8 cellular contexts compared by ENCODE assay signal in the genomic region with DNA sequence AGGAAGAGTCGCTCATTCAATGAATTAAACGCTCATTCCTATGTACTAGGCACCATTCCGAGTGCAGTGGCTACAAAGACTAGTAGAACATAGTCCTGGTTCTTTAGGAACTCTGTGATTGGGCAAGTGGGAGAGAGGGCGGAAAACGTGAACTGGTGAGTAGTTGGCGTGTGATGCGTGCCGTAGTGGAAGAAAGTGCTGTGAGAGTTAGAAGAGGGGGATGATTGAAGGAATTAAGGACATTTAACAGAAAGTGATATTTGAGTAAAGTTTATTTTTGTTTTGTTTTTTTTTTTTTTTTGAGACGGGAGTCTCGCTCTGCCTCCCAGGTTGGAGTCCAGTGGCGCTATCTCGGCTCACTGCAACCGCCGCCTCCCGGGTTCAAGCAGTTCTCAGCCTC. TPM values are rescaled to one million over a fixed set of nuclear protein-coding genes. Genes with fewer than 3 reads are reported as not detected.
DNase-seq lines count a peak whose midpoint lies in the region; TF ChIP-seq lines count a peak whose summit lies in the region.

No MANE protein-coding gene starts in this region.

- H3K27me3 ChIP-seq in esophagus (ENCODE audit: control insufficient read depth in 1 of 2, insufficient read depth in 2 of 2, low read length in 2 of 2) (no peaks in the 10 kb centered on the region), neutrophil (peaks cover 20% of the 10 kb centered on the region)

- no peaks in the 10 kb centered on the region for H3K9me3 ChIP-seq in esophagus (ENCODE audit: control insufficient read depth in 2 of 2, insufficient read depth in 1 of 2, low read depth in 1 of 2, low read length in 1 of 2)
- H3K9me3 ChIP-seq in neutrophil: no peaks in the 10 kb centered on the region

- TF ChIP-seq CTCF in CD14-positive monocyte (IDR thresholded peaks at IDR 0.05) (no peak), neutrophil (IDR thresholded peaks at IDR 0.05) (no peak)

- peaks cover 0 to 3% (median 2%) of the 10 kb centered on the region in 3 donors for H3K27me3 Mint-ChIP-seq in CD14-positive monocyte (ENCODE audit: low read depth in 3 of 3)

- no peaks in the 10 kb centered on the region for H3K9me3 Mint-ChIP-seq in CD14-positive monocyte

- peak overlapping the region; percentile 92 to 97 (median 95) for H3K27ac Mint-ChIP-seq in CD14-positive monocyte

- DNase-seq in CD14-positive monocyte (ENCODE audit: low spot score) (peak; percentile 52), HT1080 (ENCODE audit: low read depth) (peak; percentile 35), amygdala (lab: John Stamatoyannopoulos, UW) (no peak), NCI-H187 (lab: John Stamatoyannopoulos, UW) (no peak), SKM-1 (lab: John Stamatoyannopoulos, UW; ENCODE audit: unreplicated experiment) (no peak)
- DNase-seq in activated CD4-positive, alpha-beta T cell treated with anti-CD3 and anti-CD28 coated beads, Interleukin-2, amount 50 U/mL, for 4 hours: peak; percentile 35 to 42

- peaks cover 3 to 7% of the 10 kb centered on the region in 2 donors for H3K36me3 Mint-ChIP-seq in CD14-positive monocyte

- intact Hi-C loops in CD14-positive monocyte (cut with micrococcal nuclease): no loop called here

- H3K4me3 ChIP-seq in esophagus (ENCODE audit: low read depth in 1 of 2, low read length in 2 of 2): peak overlapping the region; percentile 68 to 92
- H3K4me3 ChIP-seq in neutrophil (ENCODE audit: low read depth in 1 of 2, low read length in 1 of 2): peak overlapping the region; percentile 75 to 80

- H3K4me1 ChIP-seq in esophagus (ENCODE audit: control insufficient read depth in 2 of 2, insufficient read depth in 2 of 2, low read length in 1 of 2) (peaks cover 0 to 4% of the 10 kb centered on the region in 2 donors), neutrophil (ENCODE audit: control insufficient read depth in 1 of 2, insufficient read depth in 1 of 2, low read depth in 1 of 2, low read length in 1 of 2) (peaks cover 14 to 23% of the 10 kb centered on the region in 2 experiments)

- H3K27ac ChIP-seq in esophagus (ENCODE audit: low read depth in 2 of 2, low read length in 1 of 2) (peak overlapping the region in 1 of 2 donors; percentile 85), neutrophil (peak overlapping the region; percentile 82)

- H3K4me3 Mint-ChIP-seq in CD14-positive monocyte: peak overlapping the region; percentile 93 to 97

- H3K36me3 ChIP-seq in esophagus (ENCODE audit: control insufficient read depth in 2 of 2, insufficient read depth in 2 of 2, low read length in 1 of 2) (no peaks in the 10 kb centered on the region), neutrophil (peaks cover under 1% of the 10 kb centered on the region)

- H3K4me1 Mint-ChIP-seq in CD14-positive monocyte: peaks cover 22% of the 10 kb centered on the region

- WGBS in esophagus, 2 donors: 20 to 27% methylated on average over 14 to 15 of the region's 15 CpGs

RNA-seq across cellular contexts. Expression of gene SLFN14, which starts 7.9 kb away (rescaled TPM):
- polyA plus RNA-seq in CD14-positive monocyte: under 1 TPM; 0.11 to 0.12 TPM
- not detected in 2 replicates for total RNA-seq in HT1080 (2014; rRNA removed; shearing (Covaris generic))
- not detected in 2 replicates for polyA plus RNA-seq in HT1080 (2015; cell fraction: cytosol; rRNA removed)
- polyA plus RNA-seq in HT1080 (2015; cell fraction: nucleus; rRNA removed): not detected in 2 replicates
- polyA plus RNA-seq in esophagus: not detected

RNA-seq across cellular contexts. Expression of gene PEX12, which starts 9.8 kb away (rescaled TPM):
- polyA plus RNA-seq in CD14-positive monocyte: under 1 TPM; 0.08 to 0.72 TPM
- total RNA-seq in HT1080 (2014; rRNA removed; shearing (Covaris generic)): 8.8 and 9.9 TPM in 2 replicates
- 9.6 and 10.7 TPM in 2 replicates for polyA plus RNA-seq in HT1080 (2015; cell fraction: cytosol; rRNA removed)
- 15.5 and 16.1 TPM in 2 replicates for polyA plus RNA-seq in HT1080 (2015; cell fraction: nucleus; rRNA removed)
- polyA plus RNA-seq in esophagus: 1 to 10 TPM; 2.4 TPM

RNA-seq across cellular contexts. Expression of gene AP2B1, which starts 18.6 kb away (rescaled TPM):
- polyA plus RNA-seq in CD14-positive monocyte: 10 to 100 TPM; 29.4 to 44.2 TPM
- total RNA-seq in HT1080 (2014; rRNA removed; shearing (Covaris generic)): 66.7 and 130 TPM in 2 replicates
- 121 and 161 TPM in 2 replicates for polyA plus RNA-seq in HT1080 (2015; cell fraction: cytosol; rRNA removed)
- 259 and 276 TPM in 2 replicates for polyA plus RNA-seq in HT1080 (2015; cell fraction: nucleus; rRNA removed)
- 10 to 100 TPM; 13.2 to 14.3 TPM for polyA plus RNA-seq in esophagus

RNA-seq across cellular contexts. Expression of gene SLFN12L, which starts 31.1 kb away (rescaled TPM):
- polyA plus RNA-seq in CD14-positive monocyte (under 1 TPM; 0.14 to 0.25 TPM), esophagus (under 1 TPM; 0.25 to 0.55 TPM)
- total RNA-seq in HT1080 (2014; rRNA removed; shearing (Covaris generic)): not detected in 2 replicates
- not detected in 2 replicates for polyA plus RNA-seq in HT1080 (2015; cell fraction: cytosol; rRNA removed)
- 0.07 TPM in 1 of 2 replicates, not detected in the other for polyA plus RNA-seq in HT1080 (2015; cell fraction: nucleus; rRNA removed)

Comparison
In these comparisons a context has a peak if more than half of its experiments do, and no peak if none do; other contexts are left out.
1. DNase-seq: peak in CD14-positive monocyte (single experiment), HT1080 (single experiment) and activated CD4-positive, alpha-beta T cell treated with anti-CD3 and anti-CD28 coated beads, Interleukin-2, amount 50 U/mL, for 4 hours (2 of 2); none in amygdala (0 of 56), NCI-H187 (0 of 2) and SKM-1 (single experiment).